1 cellular context compared by ENCODE assay signal in genomic region chr4:99324361-99324760, GRCh38.
TF ChIP-seq lines count a peak whose summit lies in the region.

No MANE protein-coding gene starts in this region.

TF ChIP-seq in IMR-90, 13 proteins besides CTCF, POLR2A, EP300 and RAD21:
- TF ChIP-seq NFE2L2 (IDR thresholded peaks at IDR 0.05; ENCODE audit: low read depth, low read length) (no peak), BHLHE40 (IDR thresholded peaks at IDR 0.05; ENCODE audit: low read depth, low read length) (no peak), MAZ (IDR thresholded peaks at IDR 0.05; ENCODE audit: borderline replicate concordance, low read depth, low read length) (no peak), MAFK (IDR thresholded peaks at IDR 0.05; ENCODE audit: low read depth, low read length) (no peak), CHD1 (IDR thresholded peaks at IDR 0.05; ENCODE audit: low read depth, low read length) (no peak), RCOR1 (IDR thresholded peaks at IDR 0.05; ENCODE audit: insufficient replicate concordance, low read length) (no peak), FOS (IDR thresholded peaks at IDR 0.05; ENCODE audit: low read depth, low read length) (no peak), SMC3 (IDR thresholded peaks at IDR 0.05; ENCODE audit: low read depth, low read length) (no peak)
- TF ChIP-seq, protein P1, sequence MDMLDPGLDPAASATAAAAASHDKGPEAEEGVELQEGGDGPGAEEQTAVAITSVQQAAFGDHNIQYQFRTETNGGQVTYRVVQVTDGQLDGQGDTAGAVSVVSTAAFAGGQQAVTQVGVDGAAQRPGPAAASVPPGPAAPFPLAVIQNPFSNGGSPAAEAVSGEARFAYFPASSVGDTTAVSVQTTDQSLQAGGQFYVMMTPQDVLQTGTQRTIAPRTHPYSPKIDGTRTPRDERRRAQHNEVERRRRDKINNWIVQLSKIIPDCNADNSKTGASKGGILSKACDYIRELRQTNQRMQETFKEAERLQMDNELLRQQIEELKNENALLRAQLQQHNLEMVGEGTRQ (IDR thresholded peaks at IDR 0.05; ENCODE audit: low read depth, low read length), result no peak
- TF ChIP-seq, protein P2, sequence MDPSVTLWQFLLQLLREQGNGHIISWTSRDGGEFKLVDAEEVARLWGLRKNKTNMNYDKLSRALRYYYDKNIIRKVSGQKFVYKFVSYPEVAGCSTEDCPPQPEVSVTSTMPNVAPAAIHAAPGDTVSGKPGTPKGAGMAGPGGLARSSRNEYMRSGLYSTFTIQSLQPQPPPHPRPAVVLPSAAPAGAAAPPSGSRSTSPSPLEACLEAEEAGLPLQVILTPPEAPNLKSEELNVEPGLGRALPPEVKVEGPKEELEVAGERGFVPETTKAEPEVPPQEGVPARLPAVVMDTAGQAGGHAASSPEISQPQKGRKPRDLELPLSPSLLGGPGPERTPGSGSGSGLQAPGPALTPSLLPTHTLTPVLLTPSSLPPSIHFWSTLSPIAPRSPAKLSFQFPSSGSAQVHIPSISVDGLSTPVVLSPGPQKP (IDR thresholded peaks at IDR 0.05; ENCODE audit: borderline replicate concordance, low read depth, low read length), result no peak
